ENCODE assay signal across 1 cellular context in the genomic region with DNA sequence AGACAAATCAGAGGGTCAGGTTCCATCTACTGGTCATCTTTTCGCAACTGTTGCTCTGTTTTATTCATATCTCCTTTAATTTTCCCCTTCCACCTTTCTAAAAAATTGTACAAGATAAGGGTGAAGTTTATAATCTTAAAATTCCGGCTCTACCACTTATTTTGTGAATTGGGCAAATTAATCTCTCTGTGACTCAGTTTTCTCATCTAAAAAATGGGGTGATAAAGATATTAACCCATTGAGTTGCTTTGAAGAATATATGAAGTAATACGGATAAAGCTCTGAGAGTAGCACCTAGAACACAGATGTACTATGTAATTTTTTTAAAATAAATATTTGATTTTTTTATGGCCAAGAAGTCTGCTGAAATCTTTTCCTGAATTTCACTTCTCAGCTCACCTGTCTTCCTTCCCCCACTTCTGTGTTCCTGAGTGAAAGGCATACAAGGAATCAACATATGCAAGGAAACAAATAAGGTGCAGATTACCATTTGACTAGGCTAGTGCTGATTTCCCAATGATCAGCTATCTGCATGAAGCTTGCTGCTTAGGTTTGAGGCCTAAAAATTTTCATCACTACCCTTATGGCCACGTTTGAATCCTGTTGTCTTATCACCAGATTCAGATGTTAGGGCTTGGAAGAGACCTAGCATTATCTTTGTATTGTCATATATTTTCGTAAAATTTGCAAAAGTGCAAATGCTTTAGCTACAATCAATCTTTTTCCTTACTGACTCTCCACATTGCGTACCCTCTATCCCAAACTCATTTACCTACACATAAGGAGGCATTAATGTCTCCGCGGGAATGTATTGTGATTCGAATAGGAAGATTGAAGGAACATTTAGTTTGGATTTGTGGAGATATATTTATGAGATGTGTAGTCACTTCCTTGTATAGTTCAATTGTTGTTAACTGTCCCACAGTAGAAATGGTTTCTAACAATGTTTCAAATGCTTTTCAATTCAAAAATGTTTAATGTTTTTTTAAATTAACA.
A peak's percentile ranks its signal among the peaks of the same experiment; 100 is the strongest.
TF ChIP-seq lines count a peak whose summit lies in the region.

No MANE protein-coding gene starts in this region.

TF ChIP-seq in H1, 55 proteins besides CTCF, POLR2A, EP300 and RAD21:
- TF ChIP-seq HDAC2 (IDR thresholded peaks at IDR 0.05; ENCODE audit: borderline replicate concordance in 1 of 2, low read depth in 2 of 2, low read length in 2 of 2): peak; percentile 58 to 98; a peak in 3 of 4 replicates
- peak; percentile 82; the same call in 1 of the 2 replicates for TF ChIP-seq CEBPB (IDR thresholded peaks at IDR 0.05; ENCODE audit: low read depth, low read length)
- no peak for TF ChIP-seq RBBP5 (IDR thresholded peaks at IDR 0.05; ENCODE audit: borderline replicate concordance, low read depth, low read length)
- no peak for TF ChIP-seq CBX5 (IDR thresholded peaks at IDR 0.05; ENCODE audit: low read depth, low read length)
- TF ChIP-seq HDAC6 (IDR thresholded peaks at IDR 0.05; ENCODE audit: low read depth, low read length): no peak
- TF ChIP-seq TAF7 (optimal IDR thresholded peaks at IDR 0.05; ENCODE audit: borderline replicate concordance, low read depth, low read length): no peak
- TF ChIP-seq SUZ12 (IDR thresholded peaks at IDR 0.05; ENCODE audit: low read length): no peak
- TF ChIP-seq, protein P1, sequence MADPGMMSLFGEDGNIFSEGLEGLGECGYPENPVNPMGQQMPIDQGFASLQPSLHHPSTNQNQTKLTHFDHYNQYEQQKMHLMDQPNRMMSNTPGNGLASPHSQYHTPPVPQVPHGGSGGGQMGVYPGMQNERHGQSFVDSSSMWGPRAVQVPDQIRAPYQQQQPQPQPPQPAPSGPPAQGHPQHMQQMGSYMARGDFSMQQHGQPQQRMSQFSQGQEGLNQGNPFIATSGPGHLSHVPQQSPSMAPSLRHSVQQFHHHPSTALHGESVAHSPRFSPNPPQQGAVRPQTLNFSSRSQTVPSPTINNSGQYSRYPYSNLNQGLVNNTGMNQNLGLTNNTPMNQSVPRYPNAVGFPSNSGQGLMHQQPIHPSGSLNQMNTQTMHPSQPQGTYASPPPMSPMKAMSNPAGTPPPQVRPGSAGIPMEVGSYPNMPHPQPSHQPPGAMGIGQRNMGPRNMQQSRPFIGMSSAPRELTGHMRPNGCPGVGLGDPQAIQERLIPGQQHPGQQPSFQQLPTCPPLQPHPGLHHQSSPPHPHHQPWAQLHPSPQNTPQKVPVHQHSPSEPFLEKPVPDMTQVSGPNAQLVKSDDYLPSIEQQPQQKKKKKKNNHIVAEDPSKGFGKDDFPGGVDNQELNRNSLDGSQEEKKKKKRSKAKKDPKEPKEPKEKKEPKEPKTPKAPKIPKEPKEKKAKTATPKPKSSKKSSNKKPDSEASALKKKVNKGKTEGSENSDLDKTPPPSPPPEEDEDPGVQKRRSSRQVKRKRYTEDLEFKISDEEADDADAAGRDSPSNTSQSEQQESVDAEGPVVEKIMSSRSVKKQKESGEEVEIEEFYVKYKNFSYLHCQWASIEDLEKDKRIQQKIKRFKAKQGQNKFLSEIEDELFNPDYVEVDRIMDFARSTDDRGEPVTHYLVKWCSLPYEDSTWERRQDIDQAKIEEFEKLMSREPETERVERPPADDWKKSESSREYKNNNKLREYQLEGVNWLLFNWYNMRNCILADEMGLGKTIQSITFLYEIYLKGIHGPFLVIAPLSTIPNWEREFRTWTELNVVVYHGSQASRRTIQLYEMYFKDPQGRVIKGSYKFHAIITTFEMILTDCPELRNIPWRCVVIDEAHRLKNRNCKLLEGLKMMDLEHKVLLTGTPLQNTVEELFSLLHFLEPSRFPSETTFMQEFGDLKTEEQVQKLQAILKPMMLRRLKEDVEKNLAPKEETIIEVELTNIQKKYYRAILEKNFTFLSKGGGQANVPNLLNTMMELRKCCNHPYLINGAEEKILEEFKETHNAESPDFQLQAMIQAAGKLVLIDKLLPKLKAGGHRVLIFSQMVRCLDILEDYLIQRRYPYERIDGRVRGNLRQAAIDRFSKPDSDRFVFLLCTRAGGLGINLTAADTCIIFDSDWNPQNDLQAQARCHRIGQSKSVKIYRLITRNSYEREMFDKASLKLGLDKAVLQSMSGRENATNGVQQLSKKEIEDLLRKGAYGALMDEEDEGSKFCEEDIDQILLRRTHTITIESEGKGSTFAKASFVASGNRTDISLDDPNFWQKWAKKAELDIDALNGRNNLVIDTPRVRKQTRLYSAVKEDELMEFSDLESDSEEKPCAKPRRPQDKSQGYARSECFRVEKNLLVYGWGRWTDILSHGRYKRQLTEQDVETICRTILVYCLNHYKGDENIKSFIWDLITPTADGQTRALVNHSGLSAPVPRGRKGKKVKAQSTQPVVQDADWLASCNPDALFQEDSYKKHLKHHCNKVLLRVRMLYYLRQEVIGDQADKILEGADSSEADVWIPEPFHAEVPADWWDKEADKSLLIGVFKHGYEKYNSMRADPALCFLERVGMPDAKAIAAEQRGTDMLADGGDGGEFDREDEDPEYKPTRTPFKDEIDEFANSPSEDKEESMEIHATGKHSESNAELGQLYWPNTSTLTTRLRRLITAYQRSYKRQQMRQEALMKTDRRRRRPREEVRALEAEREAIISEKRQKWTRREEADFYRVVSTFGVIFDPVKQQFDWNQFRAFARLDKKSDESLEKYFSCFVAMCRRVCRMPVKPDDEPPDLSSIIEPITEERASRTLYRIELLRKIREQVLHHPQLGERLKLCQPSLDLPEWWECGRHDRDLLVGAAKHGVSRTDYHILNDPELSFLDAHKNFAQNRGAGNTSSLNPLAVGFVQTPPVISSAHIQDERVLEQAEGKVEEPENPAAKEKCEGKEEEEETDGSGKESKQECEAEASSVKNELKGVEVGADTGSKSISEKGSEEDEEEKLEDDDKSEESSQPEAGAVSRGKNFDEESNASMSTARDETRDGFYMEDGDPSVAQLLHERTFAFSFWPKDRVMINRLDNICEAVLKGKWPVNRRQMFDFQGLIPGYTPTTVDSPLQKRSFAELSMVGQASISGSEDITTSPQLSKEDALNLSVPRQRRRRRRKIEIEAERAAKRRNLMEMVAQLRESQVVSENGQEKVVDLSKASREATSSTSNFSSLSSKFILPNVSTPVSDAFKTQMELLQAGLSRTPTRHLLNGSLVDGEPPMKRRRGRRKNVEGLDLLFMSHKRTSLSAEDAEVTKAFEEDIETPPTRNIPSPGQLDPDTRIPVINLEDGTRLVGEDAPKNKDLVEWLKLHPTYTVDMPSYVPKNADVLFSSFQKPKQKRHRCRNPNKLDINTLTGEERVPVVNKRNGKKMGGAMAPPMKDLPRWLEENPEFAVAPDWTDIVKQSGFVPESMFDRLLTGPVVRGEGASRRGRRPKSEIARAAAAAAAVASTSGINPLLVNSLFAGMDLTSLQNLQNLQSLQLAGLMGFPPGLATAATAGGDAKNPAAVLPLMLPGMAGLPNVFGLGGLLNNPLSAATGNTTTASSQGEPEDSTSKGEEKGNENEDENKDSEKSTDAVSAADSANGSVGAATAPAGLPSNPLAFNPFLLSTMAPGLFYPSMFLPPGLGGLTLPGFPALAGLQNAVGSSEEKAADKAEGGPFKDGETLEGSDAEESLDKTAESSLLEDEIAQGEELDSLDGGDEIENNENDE (IDR thresholded peaks at IDR 0.05; ENCODE audit: insufficient replicate concordance, low read length): peak; percentile 83
- TF ChIP-seq, protein P2, sequence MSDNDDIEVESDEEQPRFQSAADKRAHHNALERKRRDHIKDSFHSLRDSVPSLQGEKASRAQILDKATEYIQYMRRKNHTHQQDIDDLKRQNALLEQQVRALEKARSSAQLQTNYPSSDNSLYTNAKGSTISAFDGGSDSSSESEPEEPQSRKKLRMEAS (IDR thresholded peaks at IDR 0.05): no peak
- no peak for TF ChIP-seq GABPA (IDR thresholded peaks at IDR 0.05; ENCODE audit: borderline replicate concordance, insufficient read depth, low read length)
- TF ChIP-seq POU5F1 (IDR thresholded peaks at IDR 0.05; ENCODE audit: low read depth, low read length): peak; percentile 68; the same call in 1 of the 2 replicates
- TF ChIP-seq ASH2L (IDR thresholded peaks at IDR 0.05; ENCODE audit: low read length): peak; percentile 87
- TF ChIP-seq, protein P3, sequence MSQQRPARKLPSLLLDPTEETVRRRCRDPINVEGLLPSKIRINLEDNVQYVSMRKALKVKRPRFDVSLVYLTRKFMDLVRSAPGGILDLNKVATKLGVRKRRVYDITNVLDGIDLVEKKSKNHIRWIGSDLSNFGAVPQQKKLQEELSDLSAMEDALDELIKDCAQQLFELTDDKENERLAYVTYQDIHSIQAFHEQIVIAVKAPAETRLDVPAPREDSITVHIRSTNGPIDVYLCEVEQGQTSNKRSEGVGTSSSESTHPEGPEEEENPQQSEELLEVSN (IDR thresholded peaks at IDR 0.05): no peak
- TF ChIP-seq CREB1 (IDR thresholded peaks at IDR 0.05): no peak
- no peak for TF ChIP-seq TEAD4 (IDR thresholded peaks at IDR 0.05; ENCODE audit: low read depth, low read length)
- TF ChIP-seq NANOG (IDR thresholded peaks at IDR 0.05; ENCODE audit: insufficient read depth, low read depth, low read length, poor library complexity, severe bottlenecking): peak; percentile 91
- no peak for TF ChIP-seq YY1 (IDR thresholded peaks at IDR 0.05; ENCODE audit: low read depth, low read length)
- TF ChIP-seq RNF2 (IDR thresholded peaks at IDR 0.05; ENCODE audit: borderline replicate concordance, low read depth, low read length, missing control alignments, poor library complexity, severe bottlenecking): no peak
- peak; percentile 98 for TF ChIP-seq KDM1A (IDR thresholded peaks at IDR 0.05; ENCODE audit: borderline replicate concordance, low read length)
- TF ChIP-seq SP1 (IDR thresholded peaks at IDR 0.05; ENCODE audit: low read depth, low read length): peak; percentile 65
- TF ChIP-seq KDM4A (IDR thresholded peaks at IDR 0.05; ENCODE audit: low read depth, low read length, severe bottlenecking): no peak
- no peak for TF ChIP-seq PHF8 (conservative IDR thresholded peaks at IDR 0.05; ENCODE audit: low read depth, low read length)
- TF ChIP-seq NRF1 (IDR thresholded peaks at IDR 0.05; ENCODE audit: low read depth, low read length): no peak
- no peak for TF ChIP-seq CHD1 (IDR thresholded peaks at IDR 0.05; ENCODE audit: low read depth, low read length)
- TF ChIP-seq KDM5A (IDR thresholded peaks at IDR 0.05; ENCODE audit: low read length): no peak
- TF ChIP-seq TAF1 (IDR thresholded peaks at IDR 0.05; ENCODE audit: low read depth, low read length): no peak
- TF ChIP-seq, protein P4, sequence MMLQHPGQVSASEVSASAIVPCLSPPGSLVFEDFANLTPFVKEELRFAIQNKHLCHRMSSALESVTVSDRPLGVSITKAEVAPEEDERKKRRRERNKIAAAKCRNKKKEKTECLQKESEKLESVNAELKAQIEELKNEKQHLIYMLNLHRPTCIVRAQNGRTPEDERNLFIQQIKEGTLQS (IDR thresholded peaks at IDR 0.05; ENCODE audit: insufficient read depth, low read depth, low read length): no peak
- no peak for TF ChIP-seq RFX5 (IDR thresholded peaks at IDR 0.05; ENCODE audit: borderline replicate concordance, low read depth, low read length)
- TF ChIP-seq SIN3A (conservative IDR thresholded peaks at IDR 0.05 in 1 of 2, IDR thresholded peaks at IDR 0.05 in 1 of 2; ENCODE audit: low read depth in 1 of 2, low read length in 2 of 2): no peak
- TF ChIP-seq, protein P5, sequence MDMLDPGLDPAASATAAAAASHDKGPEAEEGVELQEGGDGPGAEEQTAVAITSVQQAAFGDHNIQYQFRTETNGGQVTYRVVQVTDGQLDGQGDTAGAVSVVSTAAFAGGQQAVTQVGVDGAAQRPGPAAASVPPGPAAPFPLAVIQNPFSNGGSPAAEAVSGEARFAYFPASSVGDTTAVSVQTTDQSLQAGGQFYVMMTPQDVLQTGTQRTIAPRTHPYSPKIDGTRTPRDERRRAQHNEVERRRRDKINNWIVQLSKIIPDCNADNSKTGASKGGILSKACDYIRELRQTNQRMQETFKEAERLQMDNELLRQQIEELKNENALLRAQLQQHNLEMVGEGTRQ (IDR thresholded peaks at IDR 0.05; ENCODE audit: low read length): no peak
- no peak for TF ChIP-seq SRF (IDR thresholded peaks at IDR 0.05; ENCODE audit: low read depth, low read length)
- TF ChIP-seq SIX5 (IDR thresholded peaks at IDR 0.05; ENCODE audit: low read depth, low read length): no peak
- TF ChIP-seq TCF12 (IDR thresholded peaks at IDR 0.05; ENCODE audit: low read depth, low read length): 0 out of 2 replicates have a peak, but pooled peaks have one; percentile 12
- no peak for TF ChIP-seq POLR2AphosphoS5 (IDR thresholded peaks at IDR 0.05; ENCODE audit: low read depth, low read length)
- no peak for TF ChIP-seq TBP (IDR thresholded peaks at IDR 0.05; ENCODE audit: low read depth, low read length)
